1 cellular context compared by ENCODE assay signal in the genomic region with DNA sequence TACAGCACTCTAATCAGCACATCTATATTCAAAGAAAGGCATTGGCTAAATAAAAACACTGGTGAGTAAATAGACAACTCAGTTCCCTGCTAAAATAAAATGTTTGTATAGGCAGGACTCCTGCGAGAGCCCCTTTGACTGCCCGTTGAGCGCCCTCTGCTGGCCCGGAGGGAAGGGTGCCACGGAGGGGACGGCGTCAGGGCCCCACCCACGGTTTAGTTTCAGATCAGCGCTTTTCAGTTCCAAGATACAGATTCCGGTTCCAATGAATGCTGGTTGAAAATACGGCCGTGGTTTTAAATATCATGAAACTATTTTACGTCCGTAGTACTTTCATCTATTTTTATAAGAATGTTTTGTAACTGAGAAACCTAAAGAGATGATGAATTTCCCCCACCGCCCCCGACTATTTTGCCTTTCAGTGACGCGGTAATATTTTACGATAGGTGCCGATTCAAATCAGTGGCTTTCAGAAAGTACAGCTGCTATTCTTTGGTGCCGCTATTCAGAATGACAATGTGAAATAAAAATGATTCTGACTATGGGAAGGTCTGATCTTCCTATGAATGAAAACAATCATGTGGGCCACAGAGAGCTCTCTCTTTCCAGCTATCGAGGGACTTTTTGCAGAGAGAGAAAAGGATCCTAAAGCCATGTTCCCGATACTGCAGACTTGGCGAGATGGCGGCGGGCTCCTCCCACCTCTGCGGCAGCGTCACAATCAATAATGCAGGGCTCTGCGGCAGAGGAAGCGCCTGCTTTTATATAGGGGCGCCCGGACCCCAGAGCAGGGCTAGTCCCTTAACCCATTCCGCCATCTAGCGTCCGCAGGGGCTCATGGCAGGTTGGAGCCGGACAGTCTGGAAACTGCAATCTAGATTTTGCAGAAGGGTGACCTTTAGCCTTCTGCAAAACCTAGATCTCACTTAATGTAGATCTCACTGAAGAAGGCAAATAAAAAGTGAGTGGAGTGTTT.
TF ChIP-seq lines count a peak whose summit lies in the region.

No MANE protein-coding gene starts in this region.

TF ChIP-seq in K562, 482 proteins besides CTCF, POLR2A, EP300 and RAD21 (continues in another document):
- TF ChIP-seq, protein P1, sequence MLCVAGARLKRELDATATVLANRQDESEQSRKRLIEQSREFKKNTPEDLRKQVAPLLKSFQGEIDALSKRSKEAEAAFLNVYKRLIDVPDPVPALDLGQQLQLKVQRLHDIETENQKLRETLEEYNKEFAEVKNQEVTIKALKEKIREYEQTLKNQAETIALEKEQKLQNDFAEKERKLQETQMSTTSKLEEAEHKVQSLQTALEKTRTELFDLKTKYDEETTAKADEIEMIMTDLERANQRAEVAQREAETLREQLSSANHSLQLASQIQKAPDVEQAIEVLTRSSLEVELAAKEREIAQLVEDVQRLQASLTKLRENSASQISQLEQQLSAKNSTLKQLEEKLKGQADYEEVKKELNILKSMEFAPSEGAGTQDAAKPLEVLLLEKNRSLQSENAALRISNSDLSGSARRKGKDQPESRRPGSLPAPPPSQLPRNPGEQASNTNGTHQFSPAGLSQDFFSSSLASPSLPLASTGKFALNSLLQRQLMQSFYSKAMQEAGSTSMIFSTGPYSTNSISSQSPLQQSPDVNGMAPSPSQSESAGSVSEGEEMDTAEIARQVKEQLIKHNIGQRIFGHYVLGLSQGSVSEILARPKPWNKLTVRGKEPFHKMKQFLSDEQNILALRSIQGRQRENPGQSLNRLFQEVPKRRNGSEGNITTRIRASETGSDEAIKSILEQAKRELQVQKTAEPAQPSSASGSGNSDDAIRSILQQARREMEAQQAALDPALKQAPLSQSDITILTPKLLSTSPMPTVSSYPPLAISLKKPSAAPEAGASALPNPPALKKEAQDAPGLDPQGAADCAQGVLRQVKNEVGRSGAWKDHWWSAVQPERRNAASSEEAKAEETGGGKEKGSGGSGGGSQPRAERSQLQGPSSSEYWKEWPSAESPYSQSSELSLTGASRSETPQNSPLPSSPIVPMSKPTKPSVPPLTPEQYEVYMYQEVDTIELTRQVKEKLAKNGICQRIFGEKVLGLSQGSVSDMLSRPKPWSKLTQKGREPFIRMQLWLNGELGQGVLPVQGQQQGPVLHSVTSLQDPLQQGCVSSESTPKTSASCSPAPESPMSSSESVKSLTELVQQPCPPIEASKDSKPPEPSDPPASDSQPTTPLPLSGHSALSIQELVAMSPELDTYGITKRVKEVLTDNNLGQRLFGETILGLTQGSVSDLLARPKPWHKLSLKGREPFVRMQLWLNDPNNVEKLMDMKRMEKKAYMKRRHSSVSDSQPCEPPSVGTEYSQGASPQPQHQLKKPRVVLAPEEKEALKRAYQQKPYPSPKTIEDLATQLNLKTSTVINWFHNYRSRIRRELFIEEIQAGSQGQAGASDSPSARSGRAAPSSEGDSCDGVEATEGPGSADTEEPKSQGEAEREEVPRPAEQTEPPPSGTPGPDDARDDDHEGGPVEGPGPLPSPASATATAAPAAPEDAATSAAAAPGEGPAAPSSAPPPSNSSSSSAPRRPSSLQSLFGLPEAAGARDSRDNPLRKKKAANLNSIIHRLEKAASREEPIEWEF (CRISPR knock-in tag; IDR thresholded peaks at IDR 0.05) = no peak
- TF ChIP-seq ZFP36 (IDR thresholded peaks at IDR 0.05; ENCODE audit: low read depth, low read length, partially characterized antibody) = no peak
- TF ChIP-seq ZNF282 (CRISPR knock-in tag; IDR thresholded peaks at IDR 0.05) = no peak
- TF ChIP-seq RNF2 (IDR thresholded peaks at IDR 0.05) = no peak
- no peak for TF ChIP-seq SRSF3 (IDR thresholded peaks at IDR 0.05; ENCODE audit: insufficient read depth, low read length)
- no peak for TF ChIP-seq KDM1A (IDR thresholded peaks at IDR 0.05)
- peak; percentile 39; the same call in 1 of the 2 replicates for TF ChIP-seq CBFA2T2 (conservative IDR thresholded peaks at IDR 0.05)
- TF ChIP-seq TRIM24 (IDR thresholded peaks at IDR 0.05) = no peak
- TF ChIP-seq, protein P2, sequence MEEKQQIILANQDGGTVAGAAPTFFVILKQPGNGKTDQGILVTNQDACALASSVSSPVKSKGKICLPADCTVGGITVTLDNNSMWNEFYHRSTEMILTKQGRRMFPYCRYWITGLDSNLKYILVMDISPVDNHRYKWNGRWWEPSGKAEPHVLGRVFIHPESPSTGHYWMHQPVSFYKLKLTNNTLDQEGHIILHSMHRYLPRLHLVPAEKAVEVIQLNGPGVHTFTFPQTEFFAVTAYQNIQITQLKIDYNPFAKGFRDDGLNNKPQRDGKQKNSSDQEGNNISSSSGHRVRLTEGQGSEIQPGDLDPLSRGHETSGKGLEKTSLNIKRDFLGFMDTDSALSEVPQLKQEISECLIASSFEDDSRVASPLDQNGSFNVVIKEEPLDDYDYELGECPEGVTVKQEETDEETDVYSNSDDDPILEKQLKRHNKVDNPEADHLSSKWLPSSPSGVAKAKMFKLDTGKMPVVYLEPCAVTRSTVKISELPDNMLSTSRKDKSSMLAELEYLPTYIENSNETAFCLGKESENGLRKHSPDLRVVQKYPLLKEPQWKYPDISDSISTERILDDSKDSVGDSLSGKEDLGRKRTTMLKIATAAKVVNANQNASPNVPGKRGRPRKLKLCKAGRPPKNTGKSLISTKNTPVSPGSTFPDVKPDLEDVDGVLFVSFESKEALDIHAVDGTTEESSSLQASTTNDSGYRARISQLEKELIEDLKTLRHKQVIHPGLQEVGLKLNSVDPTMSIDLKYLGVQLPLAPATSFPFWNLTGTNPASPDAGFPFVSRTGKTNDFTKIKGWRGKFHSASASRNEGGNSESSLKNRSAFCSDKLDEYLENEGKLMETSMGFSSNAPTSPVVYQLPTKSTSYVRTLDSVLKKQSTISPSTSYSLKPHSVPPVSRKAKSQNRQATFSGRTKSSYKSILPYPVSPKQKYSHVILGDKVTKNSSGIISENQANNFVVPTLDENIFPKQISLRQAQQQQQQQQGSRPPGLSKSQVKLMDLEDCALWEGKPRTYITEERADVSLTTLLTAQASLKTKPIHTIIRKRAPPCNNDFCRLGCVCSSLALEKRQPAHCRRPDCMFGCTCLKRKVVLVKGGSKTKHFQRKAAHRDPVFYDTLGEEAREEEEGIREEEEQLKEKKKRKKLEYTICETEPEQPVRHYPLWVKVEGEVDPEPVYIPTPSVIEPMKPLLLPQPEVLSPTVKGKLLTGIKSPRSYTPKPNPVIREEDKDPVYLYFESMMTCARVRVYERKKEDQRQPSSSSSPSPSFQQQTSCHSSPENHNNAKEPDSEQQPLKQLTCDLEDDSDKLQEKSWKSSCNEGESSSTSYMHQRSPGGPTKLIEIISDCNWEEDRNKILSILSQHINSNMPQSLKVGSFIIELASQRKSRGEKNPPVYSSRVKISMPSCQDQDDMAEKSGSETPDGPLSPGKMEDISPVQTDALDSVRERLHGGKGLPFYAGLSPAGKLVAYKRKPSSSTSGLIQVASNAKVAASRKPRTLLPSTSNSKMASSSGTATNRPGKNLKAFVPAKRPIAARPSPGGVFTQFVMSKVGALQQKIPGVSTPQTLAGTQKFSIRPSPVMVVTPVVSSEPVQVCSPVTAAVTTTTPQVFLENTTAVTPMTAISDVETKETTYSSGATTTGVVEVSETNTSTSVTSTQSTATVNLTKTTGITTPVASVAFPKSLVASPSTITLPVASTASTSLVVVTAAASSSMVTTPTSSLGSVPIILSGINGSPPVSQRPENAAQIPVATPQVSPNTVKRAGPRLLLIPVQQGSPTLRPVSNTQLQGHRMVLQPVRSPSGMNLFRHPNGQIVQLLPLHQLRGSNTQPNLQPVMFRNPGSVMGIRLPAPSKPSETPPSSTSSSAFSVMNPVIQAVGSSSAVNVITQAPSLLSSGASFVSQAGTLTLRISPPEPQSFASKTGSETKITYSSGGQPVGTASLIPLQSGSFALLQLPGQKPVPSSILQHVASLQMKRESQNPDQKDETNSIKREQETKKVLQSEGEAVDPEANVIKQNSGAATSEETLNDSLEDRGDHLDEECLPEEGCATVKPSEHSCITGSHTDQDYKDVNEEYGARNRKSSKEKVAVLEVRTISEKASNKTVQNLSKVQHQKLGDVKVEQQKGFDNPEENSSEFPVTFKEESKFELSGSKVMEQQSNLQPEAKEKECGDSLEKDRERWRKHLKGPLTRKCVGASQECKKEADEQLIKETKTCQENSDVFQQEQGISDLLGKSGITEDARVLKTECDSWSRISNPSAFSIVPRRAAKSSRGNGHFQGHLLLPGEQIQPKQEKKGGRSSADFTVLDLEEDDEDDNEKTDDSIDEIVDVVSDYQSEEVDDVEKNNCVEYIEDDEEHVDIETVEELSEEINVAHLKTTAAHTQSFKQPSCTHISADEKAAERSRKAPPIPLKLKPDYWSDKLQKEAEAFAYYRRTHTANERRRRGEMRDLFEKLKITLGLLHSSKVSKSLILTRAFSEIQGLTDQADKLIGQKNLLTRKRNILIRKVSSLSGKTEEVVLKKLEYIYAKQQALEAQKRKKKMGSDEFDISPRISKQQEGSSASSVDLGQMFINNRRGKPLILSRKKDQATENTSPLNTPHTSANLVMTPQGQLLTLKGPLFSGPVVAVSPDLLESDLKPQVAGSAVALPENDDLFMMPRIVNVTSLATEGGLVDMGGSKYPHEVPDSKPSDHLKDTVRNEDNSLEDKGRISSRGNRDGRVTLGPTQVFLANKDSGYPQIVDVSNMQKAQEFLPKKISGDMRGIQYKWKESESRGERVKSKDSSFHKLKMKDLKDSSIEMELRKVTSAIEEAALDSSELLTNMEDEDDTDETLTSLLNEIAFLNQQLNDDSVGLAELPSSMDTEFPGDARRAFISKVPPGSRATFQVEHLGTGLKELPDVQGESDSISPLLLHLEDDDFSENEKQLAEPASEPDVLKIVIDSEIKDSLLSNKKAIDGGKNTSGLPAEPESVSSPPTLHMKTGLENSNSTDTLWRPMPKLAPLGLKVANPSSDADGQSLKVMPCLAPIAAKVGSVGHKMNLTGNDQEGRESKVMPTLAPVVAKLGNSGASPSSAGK (IDR thresholded peaks at IDR 0.05) = no peak
- peak; percentile 76 for TF ChIP-seq CBFA2T3 (IDR thresholded peaks at IDR 0.05)
- TF ChIP-seq CC2D1A (IDR thresholded peaks at IDR 0.05) = peak; percentile 86
- TF ChIP-seq FOS (IDR thresholded peaks at IDR 0.05; ENCODE audit: extremely low read depth, insufficient read length) = no peak
- TF ChIP-seq HDAC3 (IDR thresholded peaks at IDR 0.05; ENCODE audit: borderline replicate concordance, partially characterized antibody) = no peak
- TF ChIP-seq, protein P3, sequence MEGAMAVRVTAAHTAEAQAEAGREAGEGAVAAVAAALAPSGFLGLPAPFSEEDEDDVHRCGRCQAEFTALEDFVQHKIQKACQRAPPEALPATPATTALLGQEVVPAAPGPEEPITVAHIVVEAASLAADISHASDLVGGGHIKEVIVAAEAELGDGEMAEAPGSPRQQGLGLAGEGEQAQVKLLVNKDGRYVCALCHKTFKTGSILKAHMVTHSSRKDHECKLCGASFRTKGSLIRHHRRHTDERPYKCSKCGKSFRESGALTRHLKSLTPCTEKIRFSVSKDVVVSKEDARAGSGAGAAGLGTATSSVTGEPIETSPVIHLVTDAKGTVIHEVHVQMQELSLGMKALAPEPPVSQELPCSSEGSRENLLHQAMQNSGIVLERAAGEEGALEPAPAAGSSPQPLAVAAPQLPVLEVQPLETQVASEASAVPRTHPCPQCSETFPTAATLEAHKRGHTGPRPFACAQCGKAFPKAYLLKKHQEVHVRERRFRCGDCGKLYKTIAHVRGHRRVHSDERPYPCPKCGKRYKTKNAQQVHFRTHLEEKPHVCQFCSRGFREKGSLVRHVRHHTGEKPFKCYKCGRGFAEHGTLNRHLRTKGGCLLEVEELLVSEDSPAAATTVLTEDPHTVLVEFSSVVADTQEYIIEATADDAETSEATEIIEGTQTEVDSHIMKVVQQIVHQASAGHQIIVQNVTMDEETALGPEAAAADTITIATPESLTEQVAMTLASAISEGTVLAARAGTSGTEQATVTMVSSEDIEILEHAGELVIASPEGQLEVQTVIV (CRISPR knock-in tag; IDR thresholded peaks at IDR 0.05; ENCODE audit: borderline replicate concordance) = no peak
- TF ChIP-seq, protein P4, sequence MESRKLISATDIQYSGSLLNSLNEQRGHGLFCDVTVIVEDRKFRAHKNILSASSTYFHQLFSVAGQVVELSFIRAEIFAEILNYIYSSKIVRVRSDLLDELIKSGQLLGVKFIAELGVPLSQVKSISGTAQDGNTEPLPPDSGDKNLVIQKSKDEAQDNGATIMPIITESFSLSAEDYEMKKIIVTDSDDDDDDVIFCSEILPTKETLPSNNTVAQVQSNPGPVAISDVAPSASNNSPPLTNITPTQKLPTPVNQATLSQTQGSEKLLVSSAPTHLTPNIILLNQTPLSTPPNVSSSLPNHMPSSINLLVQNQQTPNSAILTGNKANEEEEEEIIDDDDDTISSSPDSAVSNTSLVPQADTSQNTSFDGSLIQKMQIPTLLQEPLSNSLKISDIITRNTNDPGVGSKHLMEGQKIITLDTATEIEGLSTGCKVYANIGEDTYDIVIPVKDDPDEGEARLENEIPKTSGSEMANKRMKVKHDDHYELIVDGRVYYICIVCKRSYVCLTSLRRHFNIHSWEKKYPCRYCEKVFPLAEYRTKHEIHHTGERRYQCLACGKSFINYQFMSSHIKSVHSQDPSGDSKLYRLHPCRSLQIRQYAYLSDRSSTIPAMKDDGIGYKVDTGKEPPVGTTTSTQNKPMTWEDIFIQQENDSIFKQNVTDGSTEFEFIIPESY (CRISPR knock-in tag; IDR thresholded peaks at IDR 0.05) = no peak
- TF ChIP-seq KLF1 (tag; IDR thresholded peaks at IDR 0.05) = no peak
- TF ChIP-seq EGR1 (conservative IDR thresholded peaks at IDR 0.05) = peak; percentile 69
- TF ChIP-seq, protein P5, sequence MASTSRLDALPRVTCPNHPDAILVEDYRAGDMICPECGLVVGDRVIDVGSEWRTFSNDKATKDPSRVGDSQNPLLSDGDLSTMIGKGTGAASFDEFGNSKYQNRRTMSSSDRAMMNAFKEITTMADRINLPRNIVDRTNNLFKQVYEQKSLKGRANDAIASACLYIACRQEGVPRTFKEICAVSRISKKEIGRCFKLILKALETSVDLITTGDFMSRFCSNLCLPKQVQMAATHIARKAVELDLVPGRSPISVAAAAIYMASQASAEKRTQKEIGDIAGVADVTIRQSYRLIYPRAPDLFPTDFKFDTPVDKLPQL (IDR thresholded peaks at IDR 0.05; ENCODE audit: extremely low read depth, insufficient read length) = no peak
- TF ChIP-seq, protein P6, sequence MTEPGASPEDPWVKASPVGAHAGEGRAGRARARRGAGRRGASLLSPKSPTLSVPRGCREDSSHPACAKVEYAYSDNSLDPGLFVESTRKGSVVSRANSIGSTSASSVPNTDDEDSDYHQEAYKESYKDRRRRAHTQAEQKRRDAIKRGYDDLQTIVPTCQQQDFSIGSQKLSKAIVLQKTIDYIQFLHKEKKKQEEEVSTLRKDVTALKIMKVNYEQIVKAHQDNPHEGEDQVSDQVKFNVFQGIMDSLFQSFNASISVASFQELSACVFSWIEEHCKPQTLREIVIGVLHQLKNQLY (CRISPR knock-in tag; conservative IDR thresholded peaks at IDR 0.05) = no peak
- TF ChIP-seq, protein P7, sequence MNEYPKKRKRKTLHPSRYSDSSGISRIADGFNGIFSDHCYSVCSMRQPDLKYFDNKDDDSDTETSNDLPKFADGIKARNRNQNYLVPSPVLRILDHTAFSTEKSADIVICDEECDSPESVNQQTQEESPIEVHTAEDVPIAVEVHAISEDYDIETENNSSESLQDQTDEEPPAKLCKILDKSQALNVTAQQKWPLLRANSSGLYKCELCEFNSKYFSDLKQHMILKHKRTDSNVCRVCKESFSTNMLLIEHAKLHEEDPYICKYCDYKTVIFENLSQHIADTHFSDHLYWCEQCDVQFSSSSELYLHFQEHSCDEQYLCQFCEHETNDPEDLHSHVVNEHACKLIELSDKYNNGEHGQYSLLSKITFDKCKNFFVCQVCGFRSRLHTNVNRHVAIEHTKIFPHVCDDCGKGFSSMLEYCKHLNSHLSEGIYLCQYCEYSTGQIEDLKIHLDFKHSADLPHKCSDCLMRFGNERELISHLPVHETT (CRISPR knock-in tag; conservative IDR thresholded peaks at IDR 0.05 in 1 of 2, IDR thresholded peaks at IDR 0.05 in 1 of 2) = no peak
- TF ChIP-seq, protein P8, sequence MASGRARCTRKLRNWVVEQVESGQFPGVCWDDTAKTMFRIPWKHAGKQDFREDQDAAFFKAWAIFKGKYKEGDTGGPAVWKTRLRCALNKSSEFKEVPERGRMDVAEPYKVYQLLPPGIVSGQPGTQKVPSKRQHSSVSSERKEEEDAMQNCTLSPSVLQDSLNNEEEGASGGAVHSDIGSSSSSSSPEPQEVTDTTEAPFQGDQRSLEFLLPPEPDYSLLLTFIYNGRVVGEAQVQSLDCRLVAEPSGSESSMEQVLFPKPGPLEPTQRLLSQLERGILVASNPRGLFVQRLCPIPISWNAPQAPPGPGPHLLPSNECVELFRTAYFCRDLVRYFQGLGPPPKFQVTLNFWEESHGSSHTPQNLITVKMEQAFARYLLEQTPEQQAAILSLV (tag; IDR thresholded peaks at IDR 0.05) = no peak
